32 cellular contexts compared by ENCODE assay signal in the genomic region with DNA sequence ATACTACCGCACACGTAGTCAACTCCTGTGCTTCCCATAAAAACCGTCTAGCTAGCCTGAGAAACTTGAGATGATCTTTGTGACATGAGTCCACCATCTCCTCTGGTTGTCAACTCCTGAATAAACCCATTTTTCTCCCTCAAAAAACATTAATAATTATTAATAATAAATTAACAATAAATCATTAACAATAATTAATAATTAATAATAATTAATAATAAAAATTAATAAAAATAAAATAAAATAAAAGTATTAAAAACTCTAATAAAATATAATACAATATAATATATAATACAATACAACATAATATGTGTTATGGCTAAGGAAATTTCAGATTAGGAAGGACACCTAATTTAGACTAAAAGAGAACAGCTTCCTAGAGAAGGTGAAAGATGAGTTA. TPM values are rescaled to one million over a fixed set of nuclear protein-coding genes. Genes with fewer than 3 reads are reported as not detected.
"Had no signal": no experiment of that assay in that cellular context is flagged by ENCODE, and none has a peak within 500 bp of the region (broad histone marks: within the 10 kb centered on the region; RNA-seq: fewer than 3 reads in every experiment).

No MANE protein-coding gene starts in this region.

- H3K27ac Mint-ChIP-seq: nephron; neural progenitor cell; stimulated activated effector memory CD8-positive, alpha-beta T cell treated with anti-CD3 and anti-CD28 coated beads, Interleukin-12 subunit alpha, Interleukin-12 subunit beta, amount 100 ng/mL, for 72 hours; type B pancreatic cell had no signal

- H2AFZ ChIP-seq: hepatocyte, neural progenitor cell had no signal

- H3K9me3 ChIP-seq: gastroesophageal sphincter, left lung, prostate gland, right atrium auricular region, stomach, thyroid gland had no signal

- H3K36me3 Mint-ChIP-seq: neural progenitor cell; stimulated activated effector memory CD8-positive, alpha-beta T cell treated with anti-CD3 and anti-CD28 coated beads, Interleukin-12 subunit alpha, Interleukin-12 subunit beta, amount 100 ng/mL, for 72 hours; type B pancreatic cell had no signal

- H3K79me2 ChIP-seq: hepatocyte had no signal

- ATAC-seq: esophagus mucosa; gastroesophageal sphincter; heart left ventricle; left cardiac atrium; left lung; naive thymus-derived CD4-positive, alpha-beta T cell; sciatic nerve; stimulated activated effector memory CD8-positive, alpha-beta T cell treated with anti-CD3 and anti-CD28 coated beads, Interleukin-12 subunit alpha, Interleukin-12 subunit beta, amount 100 ng/mL, for 72 hours had no signal

- H3K36me3 ChIP-seq: gastroesophageal sphincter, heart left ventricle, left lung, neural progenitor cell, prostate gland, right atrium auricular region, stomach, thyroid gland had no signal

- DNase-seq: dorsolateral prefrontal cortex; effector CD4-positive, alpha-beta T cell; foreskin fibroblast; heart left ventricle; left cardiac atrium; left lung; mesenchymal stem cell; midbrain; naive thymus-derived CD4-positive, alpha-beta T cell; stimulated activated CD4-positive, alpha-beta T cell treated with anti-CD3 and anti-CD28 coated beads, Interleukin-2, amount 100 ng/mL, for 24 hours; stimulated activated CD4-positive, alpha-beta T cell treated with anti-CD3 and anti-CD28 coated beads, Interleukin-4, amount 100 ng/mL, for 24 hours; stimulated activated naive CD4-positive, alpha-beta T cell treated with Interleukin-2 at 50 U/mL for 16 hours; stomach; thyroid gland had no signal

- H3K27ac ChIP-seq: dorsolateral prefrontal cortex, epithelial cell of prostate, gastroesophageal sphincter, heart left ventricle, hepatocyte, left lung, neural progenitor cell, prostate gland, right atrium auricular region, stomach, thyroid gland had no signal

- H3K4me1 Mint-ChIP-seq: nephron; neural progenitor cell; stimulated activated effector memory CD8-positive, alpha-beta T cell treated with anti-CD3 and anti-CD28 coated beads, Interleukin-12 subunit alpha, Interleukin-12 subunit beta, amount 100 ng/mL, for 72 hours had no signal

- H3K4me3 Mint-ChIP-seq: naive thymus-derived CD4-positive, alpha-beta T cell; nephron; neural progenitor cell; stimulated activated effector memory CD8-positive, alpha-beta T cell treated with anti-CD3 and anti-CD28 coated beads, Interleukin-12 subunit alpha, Interleukin-12 subunit beta, amount 100 ng/mL, for 72 hours; type B pancreatic cell had no signal

- H3K4me2 ChIP-seq: hepatocyte, neural progenitor cell had no signal

- H3K9ac ChIP-seq: neural progenitor cell had no signal

- H3K4me1 ChIP-seq: gastroesophageal sphincter, heart left ventricle, left lung, neural progenitor cell, prostate gland, right atrium auricular region, stomach, thyroid gland had no signal

- H3K27me3 ChIP-seq: dorsolateral prefrontal cortex, gastroesophageal sphincter, heart left ventricle, hepatocyte, left lung, neural progenitor cell, right atrium auricular region, stomach, thyroid gland had no signal

- H3K4me3 ChIP-seq: dorsolateral prefrontal cortex, gastroesophageal sphincter, heart left ventricle, hepatocyte, left lung, neural progenitor cell, prostate gland, right atrium auricular region, stomach, thyroid gland had no signal

- FAIRE-seq: urothelium cell line had no signal

RNA-seq across cellular contexts. Expression of gene TMPRSS11E, which starts 20.7 kb away (rescaled TPM):
- total RNA-seq: dorsolateral prefrontal cortex; heart left ventricle; kidney epithelial cell; left cardiac atrium; left lung; lung microvascular endothelial cell; mucosa of gallbladder; naive thymus-derived CD4-positive, alpha-beta T cell; osteoblast; right atrium auricular region; sciatic nerve; subcutaneous adipose tissue; temporal lobe had no signal
- polyA plus RNA-seq: heart left ventricle; naive thymus-derived CD4-positive, alpha-beta T cell had no signal
